1 cellular context compared by ENCODE assay signal in genomic region chr5:177390363-177391300, GRCh38.
TF ChIP-seq lines count a peak whose summit lies in the region.

No MANE protein-coding gene starts in this region.

TF ChIP-seq in GM12878, 131 proteins besides CTCF, POLR2A, EP300 and RAD21 (continues in another document):
- TF ChIP-seq POU2F2 (IDR thresholded peaks at IDR 0.05; ENCODE audit: borderline replicate concordance, low read depth, low read length), result peak; percentile 52; the same call in 1 of the 3 replicates
- no peak for TF ChIP-seq ATF7 (IDR thresholded peaks at IDR 0.05; ENCODE audit: low read depth)
- no peak for TF ChIP-seq STAT1 (conservative IDR thresholded peaks at IDR 0.05)
- peak; percentile 95 for TF ChIP-seq SMC3 (IDR thresholded peaks at IDR 0.05; ENCODE audit: borderline replicate concordance, low read length)
- TF ChIP-seq KAT2A (conservative IDR thresholded peaks at IDR 0.05; ENCODE audit: control insufficient read depth, low read depth, low read length), result no peak
- no peak for TF ChIP-seq NFXL1 (IDR thresholded peaks at IDR 0.05; ENCODE audit: borderline replicate concordance)
- TF ChIP-seq SMARCA5 (IDR thresholded peaks at IDR 0.05), result peak; percentile 72; the same call in 1 of the 2 replicates
- TF ChIP-seq PAX8 (IDR thresholded peaks at IDR 0.05), result no peak
- TF ChIP-seq NFYA (IDR thresholded peaks at IDR 0.05; ENCODE audit: borderline replicate concordance, low read depth, low read length), result no peak
- TF ChIP-seq ZNF217 (IDR thresholded peaks at IDR 0.05), result no peak
- TF ChIP-seq RELB (IDR thresholded peaks at IDR 0.05; ENCODE audit: low read depth), result no peak
- no peak for TF ChIP-seq GABPA (IDR thresholded peaks at IDR 0.05; ENCODE audit: low read depth)
- no peak for TF ChIP-seq E2F4 (IDR thresholded peaks at IDR 0.05; ENCODE audit: low read depth, low read length)
- peak; percentile 68 for TF ChIP-seq USF2 (IDR thresholded peaks at IDR 0.05; ENCODE audit: borderline replicate concordance, low read depth, low read length)
- TF ChIP-seq ESRRA (IDR thresholded peaks at IDR 0.05; ENCODE audit: low read length), result no peak
- TF ChIP-seq FOXM1 (IDR thresholded peaks at IDR 0.05; ENCODE audit: low read depth, low read length), result no peak
- TF ChIP-seq ZNF207 (IDR thresholded peaks at IDR 0.05; ENCODE audit: borderline replicate concordance), result 0 out of 2 replicates have a peak, but pooled peaks have one; percentile 43
- peak; percentile 76 for TF ChIP-seq SIN3A (IDR thresholded peaks at IDR 0.05; ENCODE audit: low read depth, low read length)
- TF ChIP-seq MLLT1 (IDR thresholded peaks at IDR 0.05), result peak; percentile 74
- no peak for TF ChIP-seq RCOR1 (conservative IDR thresholded peaks at IDR 0.05; ENCODE audit: low read depth, low read length)
- TF ChIP-seq RFX5 (IDR thresholded peaks at IDR 0.05; ENCODE audit: low read depth, low read length), result no peak; the same call in 1 of the 2 replicates
- no peak for TF ChIP-seq MEF2B (IDR thresholded peaks at IDR 0.05; ENCODE audit: partially characterized antibody, poor library complexity, severe bottlenecking)
- no peak for TF ChIP-seq EZH2 (IDR thresholded peaks at IDR 0.05; ENCODE audit: borderline replicate concordance, control insufficient read depth, low read depth, low read length)
- TF ChIP-seq BHLHE40 (IDR thresholded peaks at IDR 0.05; ENCODE audit: borderline replicate concordance in 1 of 2, low read depth in 2 of 2, low read length in 1 of 2), result peak; percentile 25 to 34; a peak in 1 of 4 replicates
- TF ChIP-seq TCF3 (IDR thresholded peaks at IDR 0.05; ENCODE audit: borderline replicate concordance, insufficient read depth, low read depth, low read length), result no peak
- no peak for TF ChIP-seq BCL11A (IDR thresholded peaks at IDR 0.05; ENCODE audit: low read depth, low read length)
- TF ChIP-seq, protein P1, sequence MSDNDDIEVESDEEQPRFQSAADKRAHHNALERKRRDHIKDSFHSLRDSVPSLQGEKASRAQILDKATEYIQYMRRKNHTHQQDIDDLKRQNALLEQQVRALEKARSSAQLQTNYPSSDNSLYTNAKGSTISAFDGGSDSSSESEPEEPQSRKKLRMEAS (IDR thresholded peaks at IDR 0.05; ENCODE audit: low read depth, low read length), result peak; percentile 85; the same call in 1 of the 2 replicates
- no peak for TF ChIP-seq CBX3 (IDR thresholded peaks at IDR 0.05; ENCODE audit: borderline replicate concordance, low read depth)
- no peak for TF ChIP-seq SRF (IDR thresholded peaks at IDR 0.05; ENCODE audit: low read depth in 2 of 2, low read length in 2 of 2)
- 0 out of 2 replicates have a peak, but pooled peaks have one; percentile 22 for TF ChIP-seq TAF1 (IDR thresholded peaks at IDR 0.05; ENCODE audit: borderline replicate concordance, low read depth, low read length)
- TF ChIP-seq CREB1 (IDR thresholded peaks at IDR 0.05; ENCODE audit: low read depth), result no peak
- TF ChIP-seq PKNOX1 (IDR thresholded peaks at IDR 0.05), result peak; percentile 31; the same call in 1 of the 2 replicates
- TF ChIP-seq, protein P2, sequence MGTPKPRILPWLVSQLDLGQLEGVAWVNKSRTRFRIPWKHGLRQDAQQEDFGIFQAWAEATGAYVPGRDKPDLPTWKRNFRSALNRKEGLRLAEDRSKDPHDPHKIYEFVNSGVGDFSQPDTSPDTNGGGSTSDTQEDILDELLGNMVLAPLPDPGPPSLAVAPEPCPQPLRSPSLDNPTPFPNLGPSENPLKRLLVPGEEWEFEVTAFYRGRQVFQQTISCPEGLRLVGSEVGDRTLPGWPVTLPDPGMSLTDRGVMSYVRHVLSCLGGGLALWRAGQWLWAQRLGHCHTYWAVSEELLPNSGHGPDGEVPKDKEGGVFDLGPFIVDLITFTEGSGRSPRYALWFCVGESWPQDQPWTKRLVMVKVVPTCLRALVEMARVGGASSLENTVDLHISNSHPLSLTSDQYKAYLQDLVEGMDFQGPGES (IDR thresholded peaks at IDR 0.05), result no peak
- TF ChIP-seq YBX1 (IDR thresholded peaks at IDR 0.05), result no peak
- TF ChIP-seq, protein P3, sequence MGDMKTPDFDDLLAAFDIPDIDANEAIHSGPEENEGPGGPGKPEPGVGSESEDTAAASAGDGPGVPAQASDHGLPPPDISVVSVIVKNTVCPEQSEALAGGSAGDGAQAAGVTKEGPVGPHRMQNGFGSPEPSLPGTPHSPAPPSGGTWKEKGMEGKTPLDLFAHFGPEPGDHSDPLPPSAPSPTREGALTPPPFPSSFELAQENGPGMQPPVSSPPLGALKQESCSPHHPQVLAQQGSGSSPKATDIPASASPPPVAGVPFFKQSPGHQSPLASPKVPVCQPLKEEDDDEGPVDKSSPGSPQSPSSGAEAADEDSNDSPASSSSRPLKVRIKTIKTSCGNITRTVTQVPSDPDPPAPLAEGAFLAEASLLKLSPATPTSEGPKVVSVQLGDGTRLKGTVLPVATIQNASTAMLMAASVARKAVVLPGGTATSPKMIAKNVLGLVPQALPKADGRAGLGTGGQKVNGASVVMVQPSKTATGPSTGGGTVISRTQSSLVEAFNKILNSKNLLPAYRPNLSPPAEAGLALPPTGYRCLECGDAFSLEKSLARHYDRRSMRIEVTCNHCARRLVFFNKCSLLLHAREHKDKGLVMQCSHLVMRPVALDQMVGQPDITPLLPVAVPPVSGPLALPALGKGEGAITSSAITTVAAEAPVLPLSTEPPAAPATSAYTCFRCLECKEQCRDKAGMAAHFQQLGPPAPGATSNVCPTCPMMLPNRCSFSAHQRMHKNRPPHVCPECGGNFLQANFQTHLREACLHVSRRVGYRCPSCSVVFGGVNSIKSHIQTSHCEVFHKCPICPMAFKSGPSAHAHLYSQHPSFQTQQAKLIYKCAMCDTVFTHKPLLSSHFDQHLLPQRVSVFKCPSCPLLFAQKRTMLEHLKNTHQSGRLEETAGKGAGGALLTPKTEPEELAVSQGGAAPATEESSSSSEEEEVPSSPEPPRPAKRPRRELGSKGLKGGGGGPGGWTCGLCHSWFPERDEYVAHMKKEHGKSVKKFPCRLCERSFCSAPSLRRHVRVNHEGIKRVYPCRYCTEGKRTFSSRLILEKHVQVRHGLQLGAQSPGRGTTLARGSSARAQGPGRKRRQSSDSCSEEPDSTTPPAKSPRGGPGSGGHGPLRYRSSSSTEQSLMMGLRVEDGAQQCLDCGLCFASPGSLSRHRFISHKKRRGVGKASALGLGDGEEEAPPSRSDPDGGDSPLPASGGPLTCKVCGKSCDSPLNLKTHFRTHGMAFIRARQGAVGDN (IDR thresholded peaks at IDR 0.05), result peak; percentile 78
- peak; percentile 76 for TF ChIP-seq YY1 (IDR thresholded peaks at IDR 0.05; ENCODE audit: low read depth, low read length)
- TF ChIP-seq TBL1XR1 (IDR thresholded peaks at IDR 0.05; ENCODE audit: low read depth, low read length), result no peak
- no peak for TF ChIP-seq E4F1 (IDR thresholded peaks at IDR 0.05; ENCODE audit: borderline replicate concordance, partially characterized antibody)
- no peak for TF ChIP-seq RUNX3 (IDR thresholded peaks at IDR 0.05; ENCODE audit: low read length)
- TF ChIP-seq NKRF (conservative IDR thresholded peaks at IDR 0.05), result no peak
- TF ChIP-seq, protein P4, sequence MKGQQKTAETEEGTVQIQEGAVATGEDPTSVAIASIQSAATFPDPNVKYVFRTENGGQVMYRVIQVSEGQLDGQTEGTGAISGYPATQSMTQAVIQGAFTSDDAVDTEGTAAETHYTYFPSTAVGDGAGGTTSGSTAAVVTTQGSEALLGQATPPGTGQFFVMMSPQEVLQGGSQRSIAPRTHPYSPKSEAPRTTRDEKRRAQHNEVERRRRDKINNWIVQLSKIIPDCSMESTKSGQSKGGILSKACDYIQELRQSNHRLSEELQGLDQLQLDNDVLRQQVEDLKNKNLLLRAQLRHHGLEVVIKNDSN (IDR thresholded peaks at IDR 0.05; ENCODE audit: borderline replicate concordance, extremely low read length, insufficient read depth, low read depth, low read length), result peak; percentile 55
- no peak for TF ChIP-seq POLR2AphosphoS5 (IDR thresholded peaks at IDR 0.05; ENCODE audit: low read length)
- TF ChIP-seq CHD2 (IDR thresholded peaks at IDR 0.05; ENCODE audit: borderline replicate concordance, low read depth, low read length), result 0 out of 2 replicates have a peak, but pooled peaks have one; percentile 8
- TF ChIP-seq RAD51 (IDR thresholded peaks at IDR 0.05), result peak; percentile 95
- no peak for TF ChIP-seq SMAD5 (IDR thresholded peaks at IDR 0.05; ENCODE audit: low read depth)
- peak; percentile 88 for TF ChIP-seq MXI1 (IDR thresholded peaks at IDR 0.05; ENCODE audit: low read depth, low read length)
